Comparison of ENCODE assay signal across 11 cellular contexts in genomic region chr5:66498791-66499207, GRCh38.
DNase-seq lines count a peak whose midpoint lies in the region; ATAC-seq, FAIRE-seq and TF ChIP-seq lines count a peak whose summit lies in the region.
"Had no signal": no experiment of that assay in that cellular context is flagged by ENCODE, and none has a peak within 500 bp of the region (broad histone marks: within the 10 kb centered on the region; RNA-seq: fewer than 3 reads in every experiment).

No MANE protein-coding gene starts in this region.

- TF ChIP-seq CTCF in adrenal gland (IDR thresholded peaks at IDR 0.05): peak in 5 of 6 experiments; percentile 11 to 45 (median 34)

- no peaks in the 10 kb centered on the region for H3K4me1 ChIP-seq in adrenal gland (replicated peaks in 1 of 2)

- DNase-seq in Daoy (ENCODE audit: low read depth) (peak; percentile 66), HTR-8/SVneo (ENCODE audit: insufficient read length, low spot score) (peak; percentile 5), adrenal gland (peak in 6 of 7 donors; percentile 19 to 57 (median 42)), kidney tubule cell (ENCODE audit: low spot score) (peak; percentile 85), NCI-H187 (lab: John Stamatoyannopoulos, UW) (no peak)
- DNase-seq in activated CD4-positive, CD25-positive, alpha-beta regulatory T cell treated with anti-CD3 and anti-CD28 coated beads, Interleukin-2, amount 50 U/mL, for 72 hours: no peak
- DNase-seq: GDM1, NCI-H1048 had no signal

- intact Hi-C loops in adrenal gland (cut with DNase I): no loop called here

- FAIRE-seq in HTR-8/SVneo (lab: Jason Lieb, UNC): no peak
- FAIRE-seq: islet of Langerhans had no signal

- 84 to 90% (median 87%) methylated on average over 4 of the region's 4 CpGs for WGBS in adrenal gland, 4 donors

- H3K9me3 ChIP-seq in adrenal gland (replicated peaks in 1 of 3): no peaks in the 10 kb centered on the region

- H3K27me3 ChIP-seq in adrenal gland: peaks cover 3% of the 10 kb centered on the region

- ATAC-seq in HG03280 (IDR thresholded peaks at IDR 0.05; ENCODE audit: unreplicated experiment) (no peak), HG03565 (IDR thresholded peaks at IDR 0.05; ENCODE audit: unreplicated experiment) (no peak)

- no peak for TF ChIP-seq POLR2A in adrenal gland (IDR thresholded peaks at IDR 0.05)

- H3K27ac ChIP-seq in adrenal gland: no peak overlapping the region

- H3K4me3 ChIP-seq in adrenal gland: no peak overlapping the region

- no peaks in the 10 kb centered on the region for H3K36me3 ChIP-seq in adrenal gland (replicated peaks in 1 of 2)

Comparison
In these comparisons a context has a peak if more than half of its experiments do, and no peak if none do; other contexts are left out.
1. DNase-seq: peak in Daoy (single experiment), HTR-8/SVneo (single experiment), adrenal gland (6 of 7) and kidney tubule cell (single experiment); none in NCI-H187 (0 of 2) and activated CD4-positive, CD25-positive, alpha-beta regulatory T cell treated with anti-CD3 and anti-CD28 coated beads, Interleukin-2, amount 50 U/mL, for 72 hours (single experiment).